In the genomic region with DNA sequence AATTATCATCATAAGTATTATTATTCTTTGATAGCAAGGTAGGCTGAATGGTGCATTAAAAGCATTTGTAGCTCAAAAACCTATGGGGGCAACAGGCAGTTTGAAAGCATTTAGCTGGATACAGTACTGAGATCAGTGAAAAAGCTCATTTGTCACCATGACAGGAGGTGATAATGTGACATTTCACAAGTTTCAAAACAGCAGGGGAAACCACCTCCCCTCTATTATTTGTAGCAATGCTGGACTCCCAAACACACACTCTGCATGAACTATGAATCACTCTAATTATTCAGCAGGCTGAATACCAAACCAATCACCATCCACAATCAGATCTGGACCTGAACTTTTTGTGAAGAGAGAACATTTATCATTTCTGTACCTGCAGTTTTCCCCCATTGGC, we compare ENCODE assay signal across 18 cellular contexts.
DNase-seq lines count a peak whose midpoint lies in the region; ATAC-seq and TF ChIP-seq lines count a peak whose summit lies in the region.
"Had no signal": no experiment of that assay in that cellular context is flagged by ENCODE, and none has a peak within 500 bp of the region (broad histone marks: within the 10 kb centered on the region; RNA-seq: fewer than 3 reads in every experiment).

No MANE protein-coding gene starts in this region.

- no peak for DNase-seq in activated T-cell treated with anti-CD3 and anti-CD28 coated beads, Interleukin-2, amount 50 U/mL, for 72 hours
- DNase-seq in activated T-cell treated with anti-CD3 and anti-CD28 coated beads, Interleukin-2, amount 50 U/mL, for 24 hours = no peak
- DNase-seq in astrocyte of the hippocampus (ENCODE audit: low read depth, low spot score) = peak; percentile 69
- DNase-seq in stromal cell of bone marrow (ENCODE audit: low read depth) = peak; percentile 10
- no peak for DNase-seq in Right ventricle myocardium superior
- DNase-seq in transverse colon = no peak
- DNase-seq in T-helper 17 cell = no peak
- DNase-seq: ACHN, Caco-2, GDM1, H9, NCI-H1694, NCI-H526, retina, testis had no signal

- ATAC-seq in activated T-cell treated with anti-CD3 and anti-CD28 coated beads, Interleukin-2, amount 50 U/mL, for 72 hours (replicated peaks in 1 of 2) = peak; percentile 40 to 48
- ATAC-seq in HG02588 (IDR thresholded peaks at IDR 0.05; ENCODE audit: unreplicated experiment) (peak; percentile 55), Right ventricle myocardium superior (ENCODE audit: poor library complexity) (no peak), T-helper 17 cell (no peak)
- ATAC-seq: natural killer cell treated with Interleukin-12 subunit alpha and Interleukin-12 subunit beta and Interleukin-15 and Interleukin-18, amount 100 ng/mL, for 72 hours had no signal

- peaks cover 9% of the 10 kb centered on the region for H3K4me1 Mint-ChIP-seq in activated T-cell treated with anti-CD3 and anti-CD28 coated beads, Interleukin-2, amount 50 U/mL, for 72 hours (ENCODE audit: low read depth)
- H3K4me1 Mint-ChIP-seq in activated T-cell treated with anti-CD3 and anti-CD28 coated beads, Interleukin-2, amount 50 U/mL, for 24 hours (ENCODE audit: low read depth) = peaks cover 11% of the 10 kb centered on the region
- H3K4me1 Mint-ChIP-seq in T-helper 17 cell = peaks cover 3% of the 10 kb centered on the region

- no peak for TF ChIP-seq CTCF in transverse colon (IDR thresholded peaks at IDR 0.05)

- H3K27me3 ChIP-seq in transverse colon = no peaks in the 10 kb centered on the region
- H3K27me3 ChIP-seq: testis had no signal

- no peak overlapping the region for H3K27ac Mint-ChIP-seq in activated T-cell treated with anti-CD3 and anti-CD28 coated beads, Interleukin-2, amount 50 U/mL, for 72 hours
- no peak overlapping the region for H3K27ac Mint-ChIP-seq in activated T-cell treated with anti-CD3 and anti-CD28 coated beads, Interleukin-2, amount 50 U/mL, for 24 hours
- H3K27ac Mint-ChIP-seq in T-helper 17 cell = no peak overlapping the region
- H3K27ac Mint-ChIP-seq: H9; natural killer cell treated with Interleukin-12 subunit alpha and Interleukin-12 subunit beta and Interleukin-15 and Interleukin-18, amount 100 ng/mL, for 72 hours had no signal

- TF ChIP-seq POLR2A in transverse colon (IDR thresholded peaks at IDR 0.05) = no peak

- H3K4me3 Mint-ChIP-seq in activated T-cell treated with anti-CD3 and anti-CD28 coated beads, Interleukin-2, amount 50 U/mL, for 72 hours = no peak overlapping the region
- no peak overlapping the region for H3K4me3 Mint-ChIP-seq in activated T-cell treated with anti-CD3 and anti-CD28 coated beads, Interleukin-2, amount 50 U/mL, for 24 hours
- no peak overlapping the region for H3K4me3 Mint-ChIP-seq in T-helper 17 cell
- H3K4me3 Mint-ChIP-seq: H9; natural killer cell treated with Interleukin-12 subunit alpha and Interleukin-12 subunit beta and Interleukin-15 and Interleukin-18, amount 100 ng/mL, for 72 hours had no signal

- intact Hi-C loops in Right ventricle myocardium superior (cut with DNase I) (no loop called here), transverse colon (cut with DNase I; ENCODE audit: low total_unique reads) (no loop called here)

- H3K27me3 Mint-ChIP-seq in activated T-cell treated with anti-CD3 and anti-CD28 coated beads, Interleukin-2, amount 50 U/mL, for 72 hours (ENCODE audit: low read depth) = peaks cover 41% of the 10 kb centered on the region
- peaks cover 68% of the 10 kb centered on the region for H3K27me3 Mint-ChIP-seq in activated T-cell treated with anti-CD3 and anti-CD28 coated beads, Interleukin-2, amount 50 U/mL, for 24 hours
- peaks cover 83% of the 10 kb centered on the region for H3K27me3 Mint-ChIP-seq in T-helper 17 cell

- no peaks in the 10 kb centered on the region for H3K36me3 ChIP-seq in transverse colon

- no peak overlapping the region for H3K4me3 ChIP-seq in transverse colon
- H3K4me3 ChIP-seq: testis had no signal

- no peak overlapping the region for H3K27ac ChIP-seq in transverse colon
- H3K27ac ChIP-seq: RWPE1, testis had no signal

- no peak for TF ChIP-seq EP300 in transverse colon (IDR thresholded peaks at IDR 0.05; ENCODE audit: low read depth)

- H3K4me1 ChIP-seq in transverse colon = peaks cover 0 to 45% (median 17%) of the 10 kb centered on the region in 4 donors
- H3K4me1 ChIP-seq: testis had no signal

- no peaks in the 10 kb centered on the region for H3K9me3 Mint-ChIP-seq in activated T-cell treated with anti-CD3 and anti-CD28 coated beads, Interleukin-2, amount 50 U/mL, for 72 hours
- no peaks in the 10 kb centered on the region for H3K9me3 Mint-ChIP-seq in activated T-cell treated with anti-CD3 and anti-CD28 coated beads, Interleukin-2, amount 50 U/mL, for 24 hours
- H3K9me3 Mint-ChIP-seq: H9; natural killer cell treated with Interleukin-12 subunit alpha and Interleukin-12 subunit beta and Interleukin-15 and Interleukin-18, amount 100 ng/mL, for 72 hours had no signal

- H3K9me3 ChIP-seq in transverse colon (no peaks in the 10 kb centered on the region), T-helper 17 cell (ENCODE audit: control insufficient read depth, low read length, poor library complexity, severe bottlenecking) (no peaks in the 10 kb centered on the region)
- H3K9me3 ChIP-seq: Caco-2, testis had no signal

- no peaks in the 10 kb centered on the region for H3K36me3 Mint-ChIP-seq in activated T-cell treated with anti-CD3 and anti-CD28 coated beads, Interleukin-2, amount 50 U/mL, for 72 hours (ENCODE audit: insufficient read depth in 2 of 2)
- no peaks in the 10 kb centered on the region for H3K36me3 Mint-ChIP-seq in activated T-cell treated with anti-CD3 and anti-CD28 coated beads, Interleukin-2, amount 50 U/mL, for 24 hours (ENCODE audit: low read depth)
- H3K36me3 Mint-ChIP-seq in T-helper 17 cell (ENCODE audit: low read depth) = peaks cover 5% of the 10 kb centered on the region
- H3K36me3 Mint-ChIP-seq: natural killer cell treated with Interleukin-12 subunit alpha and Interleukin-12 subunit beta and Interleukin-15 and Interleukin-18, amount 100 ng/mL, for 72 hours had no signal

- in situ Hi-C loops in transverse colon (cut with MboI; ENCODE audit: low pct_ligation_motif_present in 1 of 4, low pct_unique_long_range_greater_than_20kb in 1 of 4, low sequenced_read_pairs in 3 of 4) = no loop called here

Comparison
In these comparisons a context has a peak if more than half of its experiments do, and no peak if none do; other contexts are left out.
1. ATAC-seq: peak in activated T-cell treated with anti-CD3 and anti-CD28 coated beads, Interleukin-2, amount 50 U/mL, for 72 hours (2 of 2) and HG02588 (single experiment); none in Right ventricle myocardium superior (single experiment) and T-helper 17 cell (single experiment).
2. DNase-seq: peak in astrocyte of the hippocampus (single experiment) and stromal cell of bone marrow (single experiment); none in activated T-cell treated with anti-CD3 and anti-CD28 coated beads, Interleukin-2, amount 50 U/mL, for 72 hours (0 of 2), activated T-cell treated with anti-CD3 and anti-CD28 coated beads, Interleukin-2, amount 50 U/mL, for 24 hours (single experiment), Right ventricle myocardium superior (single experiment), transverse colon (single experiment) and T-helper 17 cell (0 of 3).